Comparison of ENCODE assay signal across 24 cellular contexts in the genomic region with DNA sequence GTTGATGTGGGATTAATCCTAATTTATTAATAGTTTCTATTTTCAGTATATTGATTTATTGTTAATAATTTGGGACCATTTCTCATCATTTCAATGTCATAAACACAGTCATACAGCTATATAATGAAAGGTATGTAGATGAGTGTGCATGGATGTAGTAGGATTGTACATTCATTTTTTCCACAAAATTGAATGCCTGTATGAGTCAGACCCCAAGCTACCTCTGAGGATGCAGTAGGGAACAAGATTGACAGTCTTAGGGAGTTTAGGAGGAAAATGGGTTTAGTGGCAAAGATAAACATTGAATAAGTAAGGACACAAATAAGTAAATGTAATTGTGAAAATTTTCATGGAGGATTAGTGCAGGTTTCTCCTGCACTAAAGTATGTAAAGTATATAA. TPM values are rescaled to one million over a fixed set of nuclear protein-coding genes. Genes with fewer than 3 reads are reported as not detected.
"Had no signal": no experiment of that assay in that cellular context is flagged by ENCODE, and none has a peak within 500 bp of the region (broad histone marks: within the 10 kb centered on the region; RNA-seq: fewer than 3 reads in every experiment).

No MANE protein-coding gene starts in this region.

- DNase-seq: activated B cell treated with CpG ODN at 0.5 μM for 24 hours; activated CD4-positive, alpha-beta T cell treated with anti-CD3 and anti-CD28 coated beads for 1 hour; activated CD4-positive, alpha-beta T cell treated with anti-CD3 and anti-CD28 coated beads, Interleukin-2, amount 10 ng/mL, durations not matched to agents 24 days and 14 days; activated CD4-positive, alpha-beta T cell treated with anti-CD3 and anti-CD28 coated beads, Interleukin-2, amount 50 U/mL, for 48 hours; activated CD8-positive, alpha-beta memory T cell treated with anti-CD3 and anti-CD28 coated beads, Interleukin-2, amount 10 ng/mL, durations not matched to agents 7 days and 5 days; activated effector memory CD4-positive, alpha-beta T cell treated with Interleukin-2 at 50 U/mL for 16 hours; activated naive CD4-positive, alpha-beta T cell; activated T-cell treated with anti-CD3 and anti-CD28 coated beads, Interleukin-2, amount 50 U/mL, for 24 hours; aorta; Kasumi-1; NCI-H1092; NCI-H1417; NCI-H1930; NCI-H2107; NCI-H2171 treated with DMSO at 0.1 percent for 48 hours; NCI-H510A treated with DMSO at 0.1 percent for 48 hours; NCI-H69; SHP77 treated with DMSO at 0.1 percent for 48 hours had no signal

- H3K4me1 Mint-ChIP-seq: activated B cell treated with CpG ODN at 0.5 μM for 24 hours; activated CD4-positive, alpha-beta T cell treated with anti-CD3 and anti-CD28 coated beads, Interleukin-2, amount 10 ng/mL, durations not matched to agents 24 days and 14 days; activated CD8-positive, alpha-beta memory T cell treated with anti-CD3 and anti-CD28 coated beads, Interleukin-2, amount 10 ng/mL, durations not matched to agents 7 days and 5 days; activated naive CD4-positive, alpha-beta T cell treated with anti-CD3 and anti-CD28 coated beads, Interleukin-2, amount 50 U/mL, for 24 hours; brain had no signal

- H3K27me3 Mint-ChIP-seq: activated CD8-positive, alpha-beta memory T cell treated with anti-CD3 and anti-CD28 coated beads, Interleukin-2, amount 10 ng/mL, durations not matched to agents 7 days and 5 days; activated naive CD4-positive, alpha-beta T cell treated with anti-CD3 and anti-CD28 coated beads, Interleukin-2, amount 50 U/mL, for 24 hours had no signal

- H3K9me3 Mint-ChIP-seq: activated B cell treated with CpG ODN at 0.5 μM for 24 hours; activated CD4-positive, alpha-beta T cell treated with anti-CD3 and anti-CD28 coated beads, Interleukin-2, amount 10 ng/mL, durations not matched to agents 24 days and 14 days; activated naive CD4-positive, alpha-beta T cell treated with anti-CD3 and anti-CD28 coated beads, Interleukin-2, amount 50 U/mL, for 24 hours; activated T-cell treated with anti-CD3 and anti-CD28 coated beads, Interleukin-2, amount 50 U/mL, for 24 hours; activated T-helper 1 cell treated with anti-CD3 and anti-CD28 coated beads, Interleukin-12 subunit alpha, Interleukin-12 subunit beta, Interleukin-2, Interleukin-4 antibody, amounts not matched to agents 30 ng/mL and 10 ng/mL and 1 ng/mL, durations not matched to agents 14 hours and 24 hours and 36 hours; T-helper 1 cell treated with Interleukin-12 subunit alpha and Interleukin-12 subunit beta and Interleukin-4 antibody, amounts not matched to agents 30 μg/mL and 1 μg/mL, for 36 hours had no signal

- H3K27ac Mint-ChIP-seq: activated B cell treated with CpG ODN at 0.5 μM for 24 hours; activated CD4-positive, alpha-beta T cell treated with anti-CD3 and anti-CD28 coated beads, Interleukin-2, amount 10 ng/mL, durations not matched to agents 24 days and 14 days; activated CD8-positive, alpha-beta memory T cell treated with anti-CD3 and anti-CD28 coated beads, Interleukin-2, amount 10 ng/mL, durations not matched to agents 7 days and 5 days; activated naive CD4-positive, alpha-beta T cell treated with anti-CD3 and anti-CD28 coated beads, Interleukin-2, amount 50 U/mL, for 24 hours; activated T-cell treated with anti-CD3 and anti-CD28 coated beads, Interleukin-2, amount 50 U/mL, for 24 hours; activated T-helper 1 cell treated with anti-CD3 and anti-CD28 coated beads, Interleukin-12 subunit alpha, Interleukin-12 subunit beta, Interleukin-2, Interleukin-4 antibody, amounts not matched to agents 30 ng/mL and 10 ng/mL and 1 ng/mL, durations not matched to agents 14 hours and 24 hours and 36 hours; brain; T-helper 1 cell treated with Interleukin-12 subunit alpha and Interleukin-12 subunit beta and Interleukin-4 antibody, amounts not matched to agents 30 μg/mL and 1 μg/mL, for 36 hours had no signal

- H3K36me3 Mint-ChIP-seq: activated CD8-positive, alpha-beta memory T cell treated with anti-CD3 and anti-CD28 coated beads, Interleukin-2, amount 10 ng/mL, durations not matched to agents 7 days and 5 days; activated naive CD4-positive, alpha-beta T cell treated with anti-CD3 and anti-CD28 coated beads, Interleukin-2, amount 50 U/mL, for 24 hours; brain had no signal

- H3K4me3 Mint-ChIP-seq: activated B cell treated with CpG ODN at 0.5 μM for 24 hours; activated CD4-positive, alpha-beta T cell treated with anti-CD3 and anti-CD28 coated beads, Interleukin-2, amount 10 ng/mL, durations not matched to agents 24 days and 14 days; activated CD8-positive, alpha-beta memory T cell treated with anti-CD3 and anti-CD28 coated beads, Interleukin-2, amount 10 ng/mL, durations not matched to agents 7 days and 5 days; activated naive CD4-positive, alpha-beta T cell treated with anti-CD3 and anti-CD28 coated beads, Interleukin-2, amount 50 U/mL, for 24 hours; activated T-cell treated with anti-CD3 and anti-CD28 coated beads, Interleukin-2, amount 50 U/mL, for 24 hours; activated T-helper 1 cell treated with anti-CD3 and anti-CD28 coated beads, Interleukin-12 subunit alpha, Interleukin-12 subunit beta, Interleukin-2, Interleukin-4 antibody, amounts not matched to agents 30 ng/mL and 10 ng/mL and 1 ng/mL, durations not matched to agents 14 hours and 24 hours and 36 hours; brain; T-helper 1 cell treated with Interleukin-12 subunit alpha and Interleukin-12 subunit beta and Interleukin-4 antibody, amounts not matched to agents 30 μg/mL and 1 μg/mL, for 36 hours had no signal

- ATAC-seq: activated CD8-positive, alpha-beta memory T cell treated with anti-CD3 and anti-CD28 coated beads, Interleukin-2, amount 10 ng/mL, durations not matched to agents 7 days and 5 days had no signal

- H3K27ac ChIP-seq: cardiac muscle cell had no signal

RNA-seq across cellular contexts. Expression of a gene that starts 14.1 kb away (rescaled TPM):
- total RNA-seq: activated B cell treated with CpG ODN at 0.5 μM for 24 hours; activated CD4-positive, alpha-beta T cell treated with anti-CD3 and anti-CD28 coated beads, Interleukin-2, amount 10 ng/mL, durations not matched to agents 24 days and 14 days; activated CD8-positive, alpha-beta memory T cell treated with anti-CD3 and anti-CD28 coated beads, Interleukin-2, amount 10 ng/mL, durations not matched to agents 7 days and 5 days; activated T-helper 1 cell treated with anti-CD3 and anti-CD28 coated beads, Interleukin-12 subunit alpha, Interleukin-12 subunit beta, Interleukin-2, Interleukin-4 antibody, amounts not matched to agents 30 ng/mL and 10 ng/mL and 1 ng/mL, durations not matched to agents 14 hours and 24 hours and 36 hours; MCF 10A had no signal
- polyA plus RNA-seq: aorta had no signal
